In the genomic region with DNA sequence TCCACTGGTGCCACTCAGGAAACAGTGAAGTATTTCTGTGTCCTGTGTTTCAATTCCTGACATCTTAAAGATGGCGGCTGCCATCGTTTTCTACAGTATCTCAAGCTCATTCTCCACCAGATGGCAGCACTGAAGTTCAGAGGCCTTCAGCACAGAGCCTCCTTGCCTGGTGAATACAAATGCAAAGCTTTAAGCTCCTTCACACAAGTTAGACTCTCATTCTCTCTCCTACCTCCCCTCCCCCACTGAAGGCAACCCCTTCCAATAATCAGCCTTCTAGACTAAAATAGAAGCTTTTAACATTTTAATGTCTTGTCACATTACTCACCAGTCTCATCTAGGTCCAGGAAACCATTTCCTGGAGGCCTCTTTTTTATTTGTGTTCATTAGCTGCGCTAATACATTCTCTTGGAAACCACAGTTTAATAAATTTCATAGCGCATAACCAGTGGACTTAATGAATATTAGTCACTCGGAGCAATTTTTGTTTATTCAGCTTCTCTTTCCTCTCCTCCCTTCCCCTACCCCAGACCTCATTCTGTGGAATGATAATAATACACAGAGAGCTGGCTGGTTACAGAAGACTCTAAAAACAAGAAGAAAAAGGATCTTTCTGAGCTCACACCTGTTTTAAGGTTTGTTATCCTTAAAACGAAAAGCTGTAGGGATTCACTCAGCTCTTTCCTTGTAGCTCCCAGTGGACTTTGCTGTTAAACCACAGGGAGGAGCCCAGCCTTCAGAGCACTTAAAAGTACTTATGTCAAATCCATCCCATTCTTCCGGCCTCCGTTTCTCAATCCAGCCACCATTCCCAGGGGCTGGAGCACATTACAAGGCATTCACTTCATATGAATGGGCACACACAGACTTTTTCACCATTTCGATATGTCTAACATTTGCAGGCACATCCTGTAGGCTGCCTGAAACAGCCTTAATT, we compare ENCODE assay signal across 2 cellular contexts.
A peak's percentile ranks its signal among the peaks of the same experiment; 100 is the strongest.
TF ChIP-seq lines count a peak whose summit lies in the region.

No MANE protein-coding gene starts in this region.

TF ChIP-seq in HEK293, 187 proteins besides CTCF, POLR2A, EP300 and RAD21 (continued from another document and continues in another):
- TF ChIP-seq ZNF518A (tag by site-specific recombination; conservative IDR thresholded peaks at IDR 0.05; ENCODE audit: low read depth) (peak; percentile 45), ZNF23 (tag by site-specific recombination; IDR thresholded peaks at IDR 0.05; ENCODE audit: borderline replicate concordance) (no peak), ZNF280C (tag by site-specific recombination; IDR thresholded peaks at IDR 0.05) (no peak), ZNF626 (tag by site-specific recombination; IDR thresholded peaks at IDR 0.05) (no peak), GLIS1 (tag by site-specific recombination; IDR thresholded peaks at IDR 0.05) (no peak), YY1 (tag by site-specific recombination; IDR thresholded peaks at IDR 0.05) (peak; percentile 46; the same call in 1 of the 2 replicates), EGR2 (tag by site-specific recombination; IDR thresholded peaks at IDR 0.05; ENCODE audit: low read depth) (no peak), OSR2 (tag by site-specific recombination; IDR thresholded peaks at IDR 0.05) (no peak), ZNF121 (tag by site-specific recombination; IDR thresholded peaks at IDR 0.05) (no peak), ZNF354C (tag by site-specific recombination; IDR thresholded peaks at IDR 0.05; ENCODE audit: borderline replicate concordance, low read depth) (no peak), YY2 (tag by site-specific recombination; IDR thresholded peaks at IDR 0.05) (peak; percentile 52; the same call in 1 of the 2 replicates), PRDM4 (tag by site-specific recombination; IDR thresholded peaks at IDR 0.05) (no peak), TRIM28 (IDR thresholded peaks at IDR 0.05; ENCODE audit: borderline replicate concordance, low read length) (no peak)

TF ChIP-seq in SK-N-SH treated with all-trans-retinoic acid at 6 μM for 48 hours, 23 proteins besides CTCF, POLR2A, EP300 and RAD21 (continued from another document):
- TF ChIP-seq, protein P1, sequence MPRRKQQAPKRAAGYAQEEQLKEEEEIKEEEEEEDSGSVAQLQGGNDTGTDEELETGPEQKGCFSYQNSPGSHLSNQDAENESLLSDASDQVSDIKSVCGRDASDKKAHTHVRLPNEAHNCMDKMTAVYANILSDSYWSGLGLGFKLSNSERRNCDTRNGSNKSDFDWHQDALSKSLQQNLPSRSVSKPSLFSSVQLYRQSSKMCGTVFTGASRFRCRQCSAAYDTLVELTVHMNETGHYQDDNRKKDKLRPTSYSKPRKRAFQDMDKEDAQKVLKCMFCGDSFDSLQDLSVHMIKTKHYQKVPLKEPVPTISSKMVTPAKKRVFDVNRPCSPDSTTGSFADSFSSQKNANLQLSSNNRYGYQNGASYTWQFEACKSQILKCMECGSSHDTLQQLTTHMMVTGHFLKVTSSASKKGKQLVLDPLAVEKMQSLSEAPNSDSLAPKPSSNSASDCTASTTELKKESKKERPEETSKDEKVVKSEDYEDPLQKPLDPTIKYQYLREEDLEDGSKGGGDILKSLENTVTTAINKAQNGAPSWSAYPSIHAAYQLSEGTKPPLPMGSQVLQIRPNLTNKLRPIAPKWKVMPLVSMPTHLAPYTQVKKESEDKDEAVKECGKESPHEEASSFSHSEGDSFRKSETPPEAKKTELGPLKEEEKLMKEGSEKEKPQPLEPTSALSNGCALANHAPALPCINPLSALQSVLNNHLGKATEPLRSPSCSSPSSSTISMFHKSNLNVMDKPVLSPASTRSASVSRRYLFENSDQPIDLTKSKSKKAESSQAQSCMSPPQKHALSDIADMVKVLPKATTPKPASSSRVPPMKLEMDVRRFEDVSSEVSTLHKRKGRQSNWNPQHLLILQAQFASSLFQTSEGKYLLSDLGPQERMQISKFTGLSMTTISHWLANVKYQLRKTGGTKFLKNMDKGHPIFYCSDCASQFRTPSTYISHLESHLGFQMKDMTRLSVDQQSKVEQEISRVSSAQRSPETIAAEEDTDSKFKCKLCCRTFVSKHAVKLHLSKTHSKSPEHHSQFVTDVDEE (CRISPR knock-in tag; IDR thresholded peaks at IDR 0.05), result no peak
- TF ChIP-seq RARB (CRISPR knock-in tag; IDR thresholded peaks at IDR 0.05), result peak; percentile 48; the same call in 1 of the 2 replicates
- TF ChIP-seq TOX (CRISPR knock-in tag; IDR thresholded peaks at IDR 0.05; ENCODE audit: borderline replicate concordance), result peak; percentile 82; the same call in 1 of the 2 replicates
- no peak for TF ChIP-seq ZFP3 (CRISPR knock-in tag; IDR thresholded peaks at IDR 0.05)
- no peak for TF ChIP-seq ZFP30 (CRISPR knock-in tag; IDR thresholded peaks at IDR 0.05)
- TF ChIP-seq, protein P2, sequence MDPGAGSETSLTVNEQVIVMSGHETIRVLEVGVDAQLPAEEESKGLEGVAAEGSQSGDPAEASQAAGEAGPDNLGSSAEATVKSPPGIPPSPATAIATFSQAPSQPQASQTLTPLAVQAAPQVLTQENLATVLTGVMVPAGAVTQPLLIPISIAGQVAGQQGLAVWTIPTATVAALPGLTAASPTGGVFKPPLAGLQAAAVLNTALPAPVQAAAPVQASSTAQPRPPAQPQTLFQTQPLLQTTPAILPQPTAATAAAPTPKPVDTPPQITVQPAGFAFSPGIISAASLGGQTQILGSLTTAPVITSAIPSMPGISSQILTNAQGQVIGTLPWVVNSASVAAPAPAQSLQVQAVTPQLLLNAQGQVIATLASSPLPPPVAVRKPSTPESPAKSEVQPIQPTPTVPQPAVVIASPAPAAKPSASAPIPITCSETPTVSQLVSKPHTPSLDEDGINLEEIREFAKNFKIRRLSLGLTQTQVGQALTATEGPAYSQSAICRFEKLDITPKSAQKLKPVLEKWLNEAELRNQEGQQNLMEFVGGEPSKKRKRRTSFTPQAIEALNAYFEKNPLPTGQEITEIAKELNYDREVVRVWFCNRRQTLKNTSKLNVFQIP (CRISPR knock-in tag; IDR thresholded peaks at IDR 0.05; ENCODE audit: borderline replicate concordance, low read depth), result no peak
- TF ChIP-seq, protein P3, sequence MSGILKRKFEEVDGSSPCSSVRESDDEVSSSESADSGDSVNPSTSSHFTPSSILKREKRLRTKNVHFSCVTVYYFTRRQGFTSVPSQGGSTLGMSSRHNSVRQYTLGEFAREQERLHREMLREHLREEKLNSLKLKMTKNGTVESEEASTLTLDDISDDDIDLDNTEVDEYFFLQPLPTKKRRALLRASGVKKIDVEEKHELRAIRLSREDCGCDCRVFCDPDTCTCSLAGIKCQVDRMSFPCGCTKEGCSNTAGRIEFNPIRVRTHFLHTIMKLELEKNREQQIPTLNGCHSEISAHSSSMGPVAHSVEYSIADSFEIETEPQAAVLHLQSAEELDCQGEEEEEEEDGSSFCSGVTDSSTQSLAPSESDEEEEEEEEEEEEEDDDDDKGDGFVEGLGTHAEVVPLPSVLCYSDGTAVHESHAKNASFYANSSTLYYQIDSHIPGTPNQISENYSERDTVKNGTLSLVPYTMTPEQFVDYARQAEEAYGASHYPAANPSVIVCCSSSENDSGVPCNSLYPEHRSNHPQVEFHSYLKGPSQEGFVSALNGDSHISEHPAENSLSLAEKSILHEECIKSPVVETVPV (CRISPR knock-in tag; IDR thresholded peaks at IDR 0.05), result no peak
- no peak for TF ChIP-seq CSDC2 (CRISPR knock-in tag; IDR thresholded peaks at IDR 0.05)
